In the genomic region with DNA sequence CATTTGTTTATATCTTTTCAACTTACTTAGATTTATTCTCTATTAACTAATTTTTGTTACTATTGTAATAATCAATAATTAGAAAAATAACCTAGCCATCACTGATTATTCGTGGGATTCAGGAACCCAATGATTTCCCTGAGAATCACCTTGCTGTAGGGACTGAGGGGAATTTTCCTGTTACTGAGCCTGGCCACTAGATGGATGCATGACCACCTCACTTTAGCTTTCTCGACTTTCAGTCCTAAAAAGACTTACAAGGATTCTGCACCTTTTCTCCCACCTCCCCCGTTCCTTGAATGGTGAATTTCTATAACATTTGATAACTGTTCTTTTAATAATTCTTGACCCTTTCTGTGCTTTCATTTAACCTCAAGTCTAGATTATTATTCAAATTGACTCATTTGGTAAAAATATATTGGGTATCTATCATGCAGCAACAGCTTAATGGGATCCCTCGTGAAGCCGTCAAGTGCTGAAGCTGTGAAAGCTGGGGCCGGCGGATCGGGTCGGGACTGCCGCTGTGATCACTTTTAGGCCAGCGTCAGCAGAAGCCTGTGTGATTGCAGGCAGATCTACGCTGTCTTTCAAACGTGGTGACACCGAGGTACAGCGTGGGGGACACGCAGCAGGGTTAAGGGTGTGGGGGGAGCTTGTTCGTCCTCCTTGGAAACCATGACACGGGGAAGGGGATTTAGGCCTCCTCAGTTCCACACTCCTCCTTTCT, we compare ENCODE assay signal across 11 cellular contexts. TPM values are rescaled to one million over a fixed set of nuclear protein-coding genes. Genes with fewer than 3 reads are reported as not detected.
DNase-seq lines count a peak whose midpoint lies in the region; ATAC-seq, FAIRE-seq and TF ChIP-seq lines count a peak whose summit lies in the region.
"Had no signal": no experiment of that assay in that cellular context is flagged by ENCODE, and none has a peak within 500 bp of the region (broad histone marks: within the 10 kb centered on the region; RNA-seq: fewer than 3 reads in every experiment).

No MANE protein-coding gene starts in this region.

- H4K20me1 ChIP-seq in K562 (replicated peaks; ENCODE audit: control insufficient read depth, insufficient read depth, low read length) (no peaks in the 10 kb centered on the region), MM.1S (ENCODE audit: insufficient read depth, low read length) (no peaks in the 10 kb centered on the region)

- no peaks in the 10 kb centered on the region for H3K9me1 ChIP-seq in K562 (ENCODE audit: control insufficient read depth, insufficient read depth, low read length)

- H3K9me3 ChIP-seq in Caco-2 (0 out of 2 replicates have a peak, but pooled peaks cover 2% of the 10 kb centered on the region), K562 (replicated peaks; ENCODE audit: control insufficient read depth, insufficient read depth, low read depth, low read length) (no peaks in the 10 kb centered on the region), MM.1S (replicated peaks; ENCODE audit: insufficient read depth, low read length) (no peaks in the 10 kb centered on the region)
- no peaks in the 10 kb centered on the region for H3K9me3 ChIP-seq in naive thymus-derived CD4-positive, alpha-beta T cell (ENCODE audit: control insufficient read depth in 2 of 3, low read length in 3 of 3)

- intact Hi-C loops in Caco-2 (cut with micrococcal nuclease; ENCODE audit: unreplicated experiment): no loop called here
- intact Hi-C loops in K562 (cut with micrococcal nuclease): loop anchor here (5.0 to 10.0 kb wide), 2 partner anchors 109 to 181 kb away; no protein-coding TSS in a partner anchor
- intact Hi-C loops in naive thymus-derived CD4-positive, alpha-beta T cell (cut with micrococcal nuclease): loop anchor here in 1 of 2 donors (2.0 kb wide), 1 partner anchor 835 kb away; no protein-coding TSS in a partner anchor

- H3K9ac ChIP-seq in K562 (ENCODE audit: insufficient read depth in 1 of 2, low read depth in 2 of 2, low read length in 2 of 2) (no peak overlapping the region), MM.1S (ENCODE audit: low read length) (no peak overlapping the region)

- H3K4me2 ChIP-seq in K562 (ENCODE audit: insufficient read depth, low read length) (no peak overlapping the region), MM.1S (ENCODE audit: low read depth, low read length) (no peak overlapping the region)

- DNase-seq in Caco-2: no peak
- DNase-seq in HT-29 (ENCODE audit: low spot score): peak; percentile 18
- peak in 2 of 4 experiments; percentile 27 to 35 for DNase-seq in K562 (ENCODE audit: extremely low read depth in 1 of 4, low spot score in 3 of 4)
- no peak for DNase-seq in mesothelial cell of epicardium (ENCODE audit: low spot score in 2 of 2, unreplicated experiment in 2 of 2)
- DNase-seq in MM.1S: no peak
- no peak for DNase-seq in substantia nigra (lab: John Stamatoyannopoulos, UW)
- DNase-seq in naive thymus-derived CD4-positive, alpha-beta T cell: no peak
- DNase-seq in SIG-M5 (lab: John Stamatoyannopoulos, UW): no peak
- DNase-seq: activated CD8-positive, alpha-beta memory T cell treated with anti-CD3 and anti-CD28 coated beads, Interleukin-2, amount 50 U/mL, for 48 hours; effector memory CD4-positive, alpha-beta T cell had no signal

- H3F3A ChIP-seq in MM.1S (ENCODE audit: insufficient read depth, low read length): no peaks in the 10 kb centered on the region

- no peak for TF ChIP-seq EP300 in K562 (IDR thresholded peaks at IDR 0.05; ENCODE audit: low read length)

- H3K4me1 ChIP-seq in Caco-2 (no peaks in the 10 kb centered on the region), K562 (replicated peaks in 1 of 2; ENCODE audit: control insufficient read depth in 2 of 2, insufficient read depth in 2 of 2, low read length in 2 of 2) (no peaks in the 10 kb centered on the region), MM.1S (ENCODE audit: low read length) (no peaks in the 10 kb centered on the region)
- no peaks in the 10 kb centered on the region for H3K4me1 ChIP-seq in naive thymus-derived CD4-positive, alpha-beta T cell (ENCODE audit: control insufficient read depth in 2 of 2, insufficient read depth in 2 of 2, low read length in 2 of 2)

- H3K27ac Mint-ChIP-seq in Caco-2 (ENCODE audit: unreplicated experiment) (no peak overlapping the region), mesothelial cell of epicardium (no peak overlapping the region)
- no peak overlapping the region for H3K27ac Mint-ChIP-seq in naive thymus-derived CD4-positive, alpha-beta T cell

- H3K79me2 ChIP-seq in K562 (ENCODE audit: control insufficient read depth, insufficient read depth, low read length): no peaks in the 10 kb centered on the region
- H3K79me2 ChIP-seq in MM.1S (ENCODE audit: low read length): no peaks in the 10 kb centered on the region

- H3K27me3 Mint-ChIP-seq in Caco-2 (ENCODE audit: insufficient read depth, unreplicated experiment): peaks cover 18% of the 10 kb centered on the region
- H3K27me3 Mint-ChIP-seq in mesothelial cell of epicardium (ENCODE audit: low read depth): peaks cover 55% of the 10 kb centered on the region
- peaks cover 22 to 41% (median 30%) of the 10 kb centered on the region in 5 donors for H3K27me3 Mint-ChIP-seq in naive thymus-derived CD4-positive, alpha-beta T cell

- peak; percentile 30 to 44 for TF ChIP-seq CTCF in Caco-2 (IDR thresholded peaks at IDR 0.05; ENCODE audit: insufficient read depth in 1 of 2, low read depth in 1 of 2, low read length in 1 of 2, severe bottlenecking in 1 of 2, unreplicated experiment in 1 of 2)
- TF ChIP-seq CTCF in K562 (IDR thresholded peaks at IDR 0.05 in 2 of 3, conservative IDR thresholded peaks at IDR 0.05 in 1 of 3; ENCODE audit: insufficient read depth in 2 of 3, low read depth in 1 of 3, low read length in 3 of 3): peak; percentile 31 to 47 (median 47)
- peak; percentile 15 for TF ChIP-seq CTCF in mesothelial cell of epicardium (IDR thresholded peaks at IDR 0.05; ENCODE audit: unreplicated experiment)
- TF ChIP-seq CTCF in MM.1S (IDR thresholded peaks at IDR 0.05; ENCODE audit: low read length): no peak

- CTCF ChIA-PET in Caco-2 (lab: Charles Lee): no interaction called here
- CTCF ChIA-PET in K562 (lab: Yijun Ruan, JAX; ENCODE audit: low intra/inter-chr PET ratio): interaction anchor here (0.9 to 1.1 kb wide), 2 partner anchors 831 to 835 kb away, joined by 3 to 4 read pairs; no protein-coding TSS in a partner anchor
- CTCF ChIA-PET in naive thymus-derived CD4-positive, alpha-beta T cell (lab: Charles Lee): no interaction called here

- no peak for TF ChIP-seq POLR2A in K562 (conservative IDR thresholded peaks at IDR 0.05)

- in situ Hi-C loops in K562 (cut with MboI): loop anchor here (25.0 kb wide), 1 partner anchor 821 kb away; no protein-coding TSS in a partner anchor

- POLR2A ChIA-PET in Caco-2 (lab: Charles Lee): no interaction called here
- POLR2A ChIA-PET in K562 (lab: Yijun Ruan, JAX): interaction anchor here (0.6 to 1.1 kb wide), 5 partner anchors 39 to 691 kb away, joined by 3 to 4 read pairs (median 3); a partner anchor contains a TSS
- POLR2A ChIA-PET in naive thymus-derived CD4-positive, alpha-beta T cell (lab: Charles Lee): no interaction called here

- TF ChIP-seq RAD21 in K562 (CRISPR knock-in tag; conservative IDR thresholded peaks at IDR 0.05 in 1 of 2, IDR thresholded peaks at IDR 0.05 in 1 of 2): peak; percentile 24 to 55; a peak in 2 of 4 replicates

- H3K9me2 ChIP-seq in MM.1S (replicated peaks; ENCODE audit: insufficient read depth, low read length): no peaks in the 10 kb centered on the region

- H3K36me3 ChIP-seq in Caco-2 (ENCODE audit: control insufficient read depth, insufficient read depth, low read length) (no peaks in the 10 kb centered on the region), K562 (ENCODE audit: control insufficient read depth, insufficient read depth, low read length) (no peaks in the 10 kb centered on the region), MM.1S (replicated peaks; ENCODE audit: insufficient read depth, low read length) (no peaks in the 10 kb centered on the region)
- no peaks in the 10 kb centered on the region for H3K36me3 ChIP-seq in naive thymus-derived CD4-positive, alpha-beta T cell (ENCODE audit: control insufficient read depth in 2 of 3, insufficient read depth in 3 of 3, low read length in 3 of 3)

- WGBS in K562 (ENCODE audit: insufficient coverage, low coverage, missing lambda C conversion rate): 3% methylated on average over 18 of the region's 18 CpGs

- H2AFZ ChIP-seq in K562 (ENCODE audit: low read depth, low read length) (no peak overlapping the region), MM.1S (ENCODE audit: low read length) (no peak overlapping the region)

- no peak overlapping the region for H3K27ac ChIP-seq in K562 (ENCODE audit: extremely low read depth, low read depth, low read length)
- H3K27ac ChIP-seq in MM.1S (ENCODE audit: low read length): no peak overlapping the region
- H3K27ac ChIP-seq in substantia nigra (ENCODE audit: low read depth, low read length, poor library complexity, severe bottlenecking): no peak overlapping the region
- no peak overlapping the region for H3K27ac ChIP-seq in naive thymus-derived CD4-positive, alpha-beta T cell (ENCODE audit: low read depth, low read length)

- H3K27me3 ChIP-seq in Caco-2 (replicated peaks; ENCODE audit: control insufficient read depth, insufficient read depth, low read length): no peaks in the 10 kb centered on the region
- H3K27me3 ChIP-seq in K562 (ENCODE audit: control insufficient read depth in 2 of 2, insufficient read depth in 2 of 2, low read length in 2 of 2): peaks cover 0 to 32% of the 10 kb centered on the region in 2 experiments; a peak in 4 of 5 replicates
- H3K27me3 ChIP-seq in MM.1S (replicated peaks; ENCODE audit: insufficient read depth, low read length): no peaks in the 10 kb centered on the region
- H3K27me3 ChIP-seq in naive thymus-derived CD4-positive, alpha-beta T cell (ENCODE audit: control insufficient read depth in 2 of 2, insufficient read depth in 2 of 2, low read length in 2 of 2): no peaks in the 10 kb centered on the region

- ATAC-seq in K562: peak; percentile 77
- no peak for ATAC-seq in naive thymus-derived CD4-positive, alpha-beta T cell

- H3K9me3 Mint-ChIP-seq in Caco-2 (ENCODE audit: unreplicated experiment): no peaks in the 10 kb centered on the region
- no peaks in the 10 kb centered on the region for H3K9me3 Mint-ChIP-seq in mesothelial cell of epicardium
- no peaks in the 10 kb centered on the region for H3K9me3 Mint-ChIP-seq in naive thymus-derived CD4-positive, alpha-beta T cell

- no peak for FAIRE-seq in K562 (lab: Jason Lieb, UNC)
- FAIRE-seq: GM18507 had no signal

- BruUV-seq in Caco-2 (replicated peaks; lab: Mats Ljungman, UMichigan): no TSS peak
- BruUV-seq in K562 (replicated peaks; lab: Mats Ljungman, UMichigan): no TSS peak

- H3K4me3 Mint-ChIP-seq in Caco-2 (ENCODE audit: unreplicated experiment): no peak overlapping the region
- no peak overlapping the region for H3K4me3 Mint-ChIP-seq in mesothelial cell of epicardium
- H3K4me3 Mint-ChIP-seq in naive thymus-derived CD4-positive, alpha-beta T cell: no peak overlapping the region

- H3K4me1 Mint-ChIP-seq in Caco-2 (ENCODE audit: low read depth, unreplicated experiment): no peaks in the 10 kb centered on the region
- no peaks in the 10 kb centered on the region for H3K4me1 Mint-ChIP-seq in mesothelial cell of epicardium
- H3K4me1 Mint-ChIP-seq in naive thymus-derived CD4-positive, alpha-beta T cell: peaks cover 0 to 5% (median 0%) of the 10 kb centered on the region in 7 donors

- H3K4me3 ChIP-seq in Caco-2 (ENCODE audit: low read depth, low read length) (no peak overlapping the region), K562 (no peak overlapping the region), MM.1S (ENCODE audit: low read length) (no peak overlapping the region)
- no peak overlapping the region for H3K4me3 ChIP-seq in naive thymus-derived CD4-positive, alpha-beta T cell (ENCODE audit: low read length)

- H3K36me3 Mint-ChIP-seq in Caco-2 (ENCODE audit: insufficient read depth, unreplicated experiment): no peaks in the 10 kb centered on the region
- no peaks in the 10 kb centered on the region for H3K36me3 Mint-ChIP-seq in mesothelial cell of epicardium
- no peaks in the 10 kb centered on the region for H3K36me3 Mint-ChIP-seq in naive thymus-derived CD4-positive, alpha-beta T cell

RNA-seq across cellular contexts. Expression of a gene that starts 38.8 kb away (rescaled TPM):
- total RNA-seq in Caco-2 (2022) (16.5 and 22.9 TPM in 2 replicates), K562 (2014; rRNA removed) (12.8 and 12.9 TPM in 2 replicates), K562 (2014; rRNA removed; fragmentation: Illumina TruSeq; extraction: Trizol) (19.6 and 23.4 TPM in 2 replicates), K562 (2015; rRNA removed; fragmentation: Illumina TruSeq; extraction: Trizol) (19.4 and 19.9 TPM in 2 replicates), K562 (2021) (18.4 and 21.3 TPM in 2 replicates), mesothelial cell of epicardium (35.9 to 37.1 TPM (median 36.4 TPM) in 3 replicates)
- total RNA-seq in HT-29 (2014; rRNA removed; shearing (Covaris generic)): 11.5 and 12.6 TPM in 2 replicates
- 46.2 and 62.9 TPM in 2 replicates for total RNA-seq in K562 (2011; cell fraction: chromatin; rRNA removed; ENCODE audit: low replicate concordance)
- total RNA-seq in K562 (2011; cell fraction: nucleolus; rRNA removed): 25.7 and 27.0 TPM in 2 replicates
- 33.0 and 41.0 TPM in 2 replicates for total RNA-seq in K562 (2011; cell fraction: nucleoplasm; rRNA removed)
- polyA plus RNA-seq in K562 (2011; rRNA removed) (21.1 and 28.3 TPM in 2 replicates), K562 (2014; fragmentation: Illumina TruSeq; extraction: Trizol) (19.2 and 21.8 TPM in 2 replicates), K562 (2014; fragmentation: Nextera tagmentation; extraction: Ambion mirVana) (10 to 100 TPM; 54.5 to 55.9 TPM), K562 (2014; rRNA removed) (17.5 and 30.7 TPM in 2 replicates)
- polyA plus RNA-seq in K562 (2011; cell fraction: cytosol; rRNA removed): 12.3 and 19.7 TPM in 2 replicates
- polyA plus RNA-seq in K562 (2011; cell fraction: nucleus; rRNA removed): 36.1 and 37.8 TPM in 2 replicates
- polyA plus RNA-seq in K562 (2012): 19.3 and 26.1 TPM in 2 replicates
- 20.6 and 22.0 TPM in 2 replicates for polyA minus RNA-seq in K562 (2011; rRNA and poly(A)+ RNA removed)
- 6.6 and 9.2 TPM in 2 replicates for polyA minus RNA-seq in K562 (2011; cell fraction: cytosol; rRNA and poly(A)+ RNA removed)
- polyA minus RNA-seq in K562 (2011; cell fraction: nucleus; rRNA and poly(A)+ RNA removed): 12.8 and 15.7 TPM in 2 replicates
- 10 to 100 TPM; 23.3 to 39.8 (median 33.2) TPM for total RNA-seq in naive thymus-derived CD4-positive, alpha-beta T cell
- 10 to 100 TPM; 24.1 to 28.0 TPM for polyA plus RNA-seq in naive thymus-derived CD4-positive, alpha-beta T cell
